18 cellular contexts compared by ENCODE assay signal in genomic region chr1:85448358-85448757, GRCh38. TPM values are rescaled to one million over a fixed set of nuclear protein-coding genes. Genes with fewer than 3 reads are reported as not detected.
DNase-seq lines count a peak whose midpoint lies in the region; ATAC-seq and TF ChIP-seq lines count a peak whose summit lies in the region.
"Had no signal": no experiment of that assay in that cellular context is flagged by ENCODE, and none has a peak within 500 bp of the region (broad histone marks: within the 10 kb centered on the region; RNA-seq: fewer than 3 reads in every experiment).

No MANE protein-coding gene starts in this region.

- H3K4me1 ChIP-seq in spleen = peaks cover 0 to 14% (median 0%) of the 10 kb centered on the region in 6 donors
- peaks cover 9 to 11% of the 10 kb centered on the region in 2 donors for H3K4me1 ChIP-seq in adrenal gland (replicated peaks in 1 of 2)

- H3K36me3 Mint-ChIP-seq in HFFc6 (ENCODE audit: low read depth) = no peaks in the 10 kb centered on the region; the same call in none of the 2 replicates
- H3K36me3 Mint-ChIP-seq: CD4-positive, CD25-positive, alpha-beta regulatory T cell had no signal

- no peak for TF ChIP-seq POLR2A in spleen (IDR thresholded peaks at IDR 0.05)
- TF ChIP-seq POLR2A in adrenal gland (IDR thresholded peaks at IDR 0.05) = no peak

- H3K9me3 ChIP-seq in spleen = no peaks in the 10 kb centered on the region
- no peaks in the 10 kb centered on the region for H3K9me3 ChIP-seq in adrenal gland (replicated peaks in 1 of 3)

- 51 to 63% (median 58%) methylated on average over 2 of the region's 2 CpGs for WGBS in spleen, 5 donors
- WGBS in adrenal gland, 4 donors = 53 to 71% (median 59%) methylated on average over 2 of the region's 2 CpGs

- peak; percentile 32 for DNase-seq in HFFc6
- peak; percentile 47 for DNase-seq in brain microvascular endothelial cell
- no peak for DNase-seq in left ventricle myocardium superior
- DNase-seq in spleen = no peak
- no peak for DNase-seq in adrenal gland
- DNase-seq: activated CD8-positive, alpha-beta memory T cell treated with anti-CD3 and anti-CD28 coated beads for 24 hours; aorta; CD4-positive, CD25-positive, alpha-beta regulatory T cell; midbrain; NCI-H2029; NCI-H526; PC-9; stimulated activated CD4-positive, alpha-beta T cell treated with anti-CD3 and anti-CD28 coated beads, Interleukin-12 subunit alpha, Interleukin-12 subunit beta, amount 100 ng/mL, for 4 hours; WERI-Rb-1 had no signal

- no peaks in the 10 kb centered on the region; the same call in 1 of the 2 replicates for H3K4me1 Mint-ChIP-seq in HFFc6 (ENCODE audit: low read depth)
- H3K4me1 Mint-ChIP-seq: CD4-positive, CD25-positive, alpha-beta regulatory T cell had no signal

- peaks cover 4% of the 10 kb centered on the region; the same call in 1 of the 2 replicates for H3K9me3 Mint-ChIP-seq in HFFc6
- H3K9me3 Mint-ChIP-seq: activated T-helper 2 cell treated with anti-CD3 and anti-CD28 coated beads, Interferon-gamma antibody, Interleukin-2, Interleukin-4, amounts not matched to agents 10 μg/mL and 5 μg/mL and 100 μg/mL, durations not matched to agents 14 hours and 24 hours and 36 hours had no signal

- TF ChIP-seq CTCF in HFFc6 (IDR thresholded peaks at IDR 0.05) = no peak
- TF ChIP-seq CTCF in brain microvascular endothelial cell (IDR thresholded peaks at IDR 0.05; ENCODE audit: low read depth, low read length, missing control alignments) = no peak
- TF ChIP-seq CTCF in spleen (IDR thresholded peaks at IDR 0.05 in 8 of 11, conservative IDR thresholded peaks at IDR 0.05 in 3 of 11) = no peak
- no peak for TF ChIP-seq CTCF in adrenal gland (IDR thresholded peaks at IDR 0.05)

- H3K4me3 Mint-ChIP-seq in HFFc6 = peak overlapping the region; percentile 52
- H3K4me3 Mint-ChIP-seq: CD4-positive, CD25-positive, alpha-beta regulatory T cell had no signal

- peaks cover 2% of the 10 kb centered on the region; the same call in 1 of the 2 replicates for H3K27me3 Mint-ChIP-seq in HFFc6 (ENCODE audit: insufficient read depth)
- H3K27me3 Mint-ChIP-seq: CD4-positive, CD25-positive, alpha-beta regulatory T cell had no signal

- H3K27ac ChIP-seq in brain microvascular endothelial cell (no peak overlapping the region), spleen (peak overlapping the region in 7 of 8 donors; percentile 2 to 75 (median 67)), adrenal gland (peak overlapping the region in 1 of 5 donors; percentile 65)
- H3K27ac ChIP-seq: HL-60, PC-9, WERI-Rb-1 had no signal

- ATAC-seq in left ventricle myocardium superior = peak; percentile 69
- ATAC-seq in HG02970 (IDR thresholded peaks at IDR 0.05; ENCODE audit: low FRiP score, unreplicated experiment) = no peak
- no peak for ATAC-seq in GM19467 (IDR thresholded peaks at IDR 0.05; ENCODE audit: unreplicated experiment)

- H3K27ac Mint-ChIP-seq in HFFc6 = peak overlapping the region; percentile 87
- H3K27ac Mint-ChIP-seq: activated T-helper 2 cell treated with anti-CD3 and anti-CD28 coated beads, Interferon-gamma antibody, Interleukin-2, Interleukin-4, amounts not matched to agents 10 μg/mL and 5 μg/mL and 100 μg/mL, durations not matched to agents 14 hours and 24 hours and 36 hours; CD4-positive, CD25-positive, alpha-beta regulatory T cell had no signal

- H3K36me3 ChIP-seq in brain microvascular endothelial cell (replicated peaks) (peaks cover 4% of the 10 kb centered on the region), spleen (no peaks in the 10 kb centered on the region), adrenal gland (replicated peaks in 1 of 2) (no peaks in the 10 kb centered on the region)
- H3K36me3 ChIP-seq: WERI-Rb-1 had no signal

- H3K27me3 ChIP-seq in brain microvascular endothelial cell (replicated peaks) = no peaks in the 10 kb centered on the region
- H3K27me3 ChIP-seq in spleen (replicated peaks in 1 of 7) = no peaks in the 10 kb centered on the region
- no peaks in the 10 kb centered on the region for H3K27me3 ChIP-seq in adrenal gland

- in situ Hi-C loops in brain microvascular endothelial cell (cut with HindIII; ENCODE audit: low pct_ligation_motif_present, low sequenced_read_pairs) = no loop called here

- intact Hi-C loops in left ventricle myocardium superior (cut with micrococcal nuclease) (no loop called here), spleen (cut with DNase I; ENCODE audit: low total_unique reads) (no loop called here), adrenal gland (cut with DNase I) (no loop called here)

- H3K4me3 ChIP-seq in brain microvascular endothelial cell (ENCODE audit: low read depth, low read length) (no peak overlapping the region), spleen (no peak overlapping the region), adrenal gland (no peak overlapping the region)
- H3K4me3 ChIP-seq: PC-9 had no signal

RNA-seq across cellular contexts. Expression of gene DDAH1, which starts 16.6 kb away (rescaled TPM):
- total RNA-seq in HFFc6 (2021; fragmentation: NEBNext Ultra II Directional; extraction: Animal tissue kit (Norgen Biotek cat#: 25700)) = 100 to 1,000 TPM; 235 to 320 (median 277) TPM
- total RNA-seq in left ventricle myocardium superior = 4.1 TPM
- total RNA-seq in spleen = 10 to 100 TPM in 6 of 7 donors, 1 to 10 TPM in 1; 8.2 to 19.8 (median 15.6) TPM
- polyA plus RNA-seq in spleen = 1 to 10 TPM; 1.8 to 3.9 (median 2.3) TPM
- 10 to 100 TPM; 34.9 to 84.5 (median 66.5) TPM for total RNA-seq in adrenal gland
- 10 to 100 TPM; 15.5 to 34.4 (median 17.3) TPM for polyA plus RNA-seq in adrenal gland
- total RNA-seq: activated T-helper 2 cell treated with anti-CD3 and anti-CD28 coated beads, Interferon-gamma antibody, Interleukin-2, Interleukin-4, amounts not matched to agents 10 μg/mL and 5 μg/mL and 100 μg/mL, durations not matched to agents 14 hours and 24 hours and 36 hours had no signal
- polyA plus RNA-seq: CD4-positive, CD25-positive, alpha-beta regulatory T cell had no signal

Comparison
In these comparisons a context has a peak if more than half of its experiments do, and no peak if none do; other contexts are left out.
1. DNase-seq: peak in HFFc6 (single experiment) and brain microvascular endothelial cell (single experiment); none in left ventricle myocardium superior (single experiment), spleen (single experiment) and adrenal gland (0 of 7).